In the genomic region with DNA sequence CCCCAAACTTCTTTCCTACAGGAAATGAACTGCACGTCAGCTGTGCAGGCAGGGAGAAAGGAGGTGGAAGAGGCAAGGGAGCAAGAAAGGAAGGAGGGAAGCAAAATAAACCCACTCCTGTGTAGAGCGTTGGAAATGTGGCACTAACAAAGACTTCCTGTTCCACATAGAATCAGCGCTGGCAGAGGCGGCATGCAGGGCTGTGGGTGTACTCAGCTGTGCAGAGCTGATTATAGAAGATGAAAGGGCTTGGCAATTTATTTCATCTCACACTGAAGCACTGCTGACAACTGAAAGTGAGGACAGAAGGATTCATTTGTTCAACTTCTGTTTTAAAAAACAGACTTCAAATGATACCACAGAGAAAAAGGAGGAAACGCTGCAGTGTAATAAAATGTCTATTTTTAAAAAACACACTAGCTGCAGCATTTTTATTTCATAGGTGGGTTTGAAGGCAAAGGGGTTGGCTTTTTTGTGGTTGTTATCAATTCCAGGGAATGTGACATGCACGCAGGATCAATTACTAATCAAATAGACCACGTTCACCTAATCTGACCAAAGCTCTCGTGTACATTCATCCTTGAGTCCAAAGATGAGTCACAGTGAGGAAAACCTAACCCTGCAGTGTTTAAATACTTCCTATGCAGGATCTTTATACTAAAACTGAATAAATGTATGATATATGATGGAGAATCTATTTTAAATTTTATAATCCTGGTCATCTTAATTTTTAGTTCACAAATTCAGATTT, we compare ENCODE assay signal across 9 cellular contexts.
DNase-seq lines count a peak whose midpoint lies in the region; ATAC-seq, FAIRE-seq and TF ChIP-seq lines count a peak whose summit lies in the region.
"Had no signal": no experiment of that assay in that cellular context is flagged by ENCODE, and none has a peak within 500 bp of the region (broad histone marks: within the 10 kb centered on the region; RNA-seq: fewer than 3 reads in every experiment).

No MANE protein-coding gene starts in this region.

- DNase-seq in C1 segment of cervical spinal cord (lab: John Stamatoyannopoulos, UW) (peak in 10 of 14 donors; percentile 4 to 64 (median 30)), MV-4-11 (lab: John Stamatoyannopoulos, UW) (peak; percentile 47), midbrain (lab: John Stamatoyannopoulos, UW) (peak; percentile 68), D721Med (ENCODE audit: insufficient read length, low spot score) (no peak), NCI-H2171 treated with DMSO at 0.1 percent for 48 hours (lab: John Stamatoyannopoulos, UW) (no peak)
- no peak for DNase-seq in activated CD4-positive, alpha-beta T cell treated with anti-CD3 and anti-CD28 coated beads, Interleukin-2, amount 50 U/mL, for 1 hour

- no peak for ATAC-seq in GM21515 (IDR thresholded peaks at IDR 0.05; ENCODE audit: unreplicated experiment)
- ATAC-seq: esophagus mucosa had no signal

- no peak for TF ChIP-seq CTCF in D721Med (IDR thresholded peaks at IDR 0.05; ENCODE audit: insufficient read depth, missing control alignments)

- FAIRE-seq in D721Med (lab: Jason Lieb, UNC): no peak

- peak overlapping the region; percentile 92 for H3K27ac ChIP-seq in angular gyrus (ENCODE audit: low read depth, low read length)

Comparison
In these comparisons a context has a peak if more than half of its experiments do, and no peak if none do; other contexts are left out.
1. DNase-seq: peak in C1 segment of cervical spinal cord (10 of 14), MV-4-11 (single experiment) and midbrain (single experiment); none in D721Med (single experiment), activated CD4-positive, alpha-beta T cell treated with anti-CD3 and anti-CD28 coated beads, Interleukin-2, amount 50 U/mL, for 1 hour (single experiment) and NCI-H2171 treated with DMSO at 0.1 percent for 48 hours (single experiment).